21 cellular contexts compared by ENCODE assay signal in genomic region chr4:173535932-173536331, GRCh38. TPM values are rescaled to one million over a fixed set of nuclear protein-coding genes. Genes with fewer than 3 reads are reported as not detected.
DNase-seq lines count a peak whose midpoint lies in the region; ATAC-seq and TF ChIP-seq lines count a peak whose summit lies in the region.
"Had no signal": no experiment of that assay in that cellular context is flagged by ENCODE, and none has a peak within 500 bp of the region (broad histone marks: within the 10 kb centered on the region; RNA-seq: fewer than 3 reads in every experiment).

No MANE protein-coding gene starts in this region.

- no peak overlapping the region for H3K4me3 ChIP-seq in GM23248
- H3K4me3 ChIP-seq in ascending aorta: no peak overlapping the region
- H3K4me3 ChIP-seq in muscle layer of colon (ENCODE audit: low read depth in 1 of 2, low read length in 2 of 2): peak overlapping the region in 1 of 2 donors; percentile 33
- peak overlapping the region in 3 of 4 donors; percentile 1 to 58 (median 6) for H3K4me3 ChIP-seq in stomach

- no peaks in the 10 kb centered on the region for H3K9me3 ChIP-seq in GM23248 (ENCODE audit: low read depth)
- no peaks in the 10 kb centered on the region for H3K9me3 ChIP-seq in ascending aorta
- no peaks in the 10 kb centered on the region for H3K9me3 ChIP-seq in muscle layer of colon (ENCODE audit: low read length)
- H3K9me3 ChIP-seq in stomach: peaks cover 0 to 11% (median 0%) of the 10 kb centered on the region in 4 donors
- H3K9me3 ChIP-seq: Caco-2 had no signal

- WGBS in GM23248 (ENCODE audit: low coverage in 1 of 2, low lambda C conversion rate in 2 of 2, missing lambda C conversion rate in 2 of 2), 2 experiments: 70 to 82% methylated on average over 4 of the region's 4 CpGs
- 21 to 36% (median 28%) methylated on average over 4 of the region's 4 CpGs for WGBS in stomach, 5 donors

- H2AFZ ChIP-seq in GM23248: no peak overlapping the region

- in situ Hi-C loops in GM23248 (cut with MboI): no loop called here

- TF ChIP-seq POLR2A in stomach (IDR thresholded peaks at IDR 0.05): no peak

- no peaks in the 10 kb centered on the region for H3K36me3 ChIP-seq in GM23248 (ENCODE audit: low read depth)
- H3K36me3 ChIP-seq in ascending aorta: no peaks in the 10 kb centered on the region
- H3K36me3 ChIP-seq in muscle layer of colon (ENCODE audit: insufficient read depth, low read length): peaks cover 9% of the 10 kb centered on the region
- no peaks in the 10 kb centered on the region for H3K36me3 ChIP-seq in stomach

- ATAC-seq in GM18861 (IDR thresholded peaks at IDR 0.05; ENCODE audit: unreplicated experiment) (no peak), HG02588 (IDR thresholded peaks at IDR 0.05; ENCODE audit: unreplicated experiment) (no peak)
- ATAC-seq: Panc1 had no signal

- no peak for TF ChIP-seq EP300 in stomach (IDR thresholded peaks at IDR 0.05)

- H3K27ac ChIP-seq in GM23248: no peak overlapping the region
- peak overlapping the region; percentile 14 to 27 for H3K27ac ChIP-seq in ascending aorta
- peak overlapping the region; percentile 97 for H3K27ac ChIP-seq in muscle layer of colon (ENCODE audit: low read depth, low read length)
- peak overlapping the region in 2 of 5 donors; percentile 4 to 92 for H3K27ac ChIP-seq in stomach
- H3K27ac ChIP-seq: HL-60 had no signal

- H3F3A ChIP-seq in GM23248 (ENCODE audit: insufficient read depth): no peaks in the 10 kb centered on the region

- H3K9ac ChIP-seq in GM23248: no peak overlapping the region
- peak overlapping the region; percentile 26 for H3K9ac ChIP-seq in muscle layer of colon (ENCODE audit: low read length)

- H3K9me2 ChIP-seq in GM23248 (ENCODE audit: insufficient read depth): no peaks in the 10 kb centered on the region

- H3K27me3 ChIP-seq in GM23248 (replicated peaks; ENCODE audit: insufficient read depth) (no peaks in the 10 kb centered on the region), ascending aorta (no peaks in the 10 kb centered on the region), muscle layer of colon (ENCODE audit: control insufficient read depth in 1 of 2, insufficient read depth in 2 of 2, low read length in 2 of 2) (peaks cover 0 to 5% of the 10 kb centered on the region in 2 donors), stomach (peaks cover 0 to 100% (median 89%) of the 10 kb centered on the region in 3 donors)

- H3K4me1 ChIP-seq in GM23248 (ENCODE audit: insufficient read depth): peaks cover 26% of the 10 kb centered on the region
- peaks cover 0 to 6% of the 10 kb centered on the region in 2 donors for H3K4me1 ChIP-seq in ascending aorta
- peaks cover 58% of the 10 kb centered on the region for H3K4me1 ChIP-seq in muscle layer of colon (ENCODE audit: insufficient read depth, low read length)
- peaks cover 8 to 25% (median 18%) of the 10 kb centered on the region in 4 donors for H3K4me1 ChIP-seq in stomach
- H3K4me1 ChIP-seq: Caco-2 had no signal

- intact Hi-C loops in ascending aorta (cut with DNase I): loop anchor here (5.0 kb wide), 1 partner anchor 381 kb away; no protein-coding TSS in a partner anchor
- intact Hi-C loops in stomach (cut with DNase I; ENCODE audit: low total_unique reads): no loop called here

- peaks cover 78% of the 10 kb centered on the region for H3K79me2 ChIP-seq in GM23248 (ENCODE audit: insufficient read depth)

- no peaks in the 10 kb centered on the region for H4K20me1 ChIP-seq in GM23248 (ENCODE audit: insufficient read depth)

- no peak for TF ChIP-seq CTCF in ascending aorta (IDR thresholded peaks at IDR 0.05)
- TF ChIP-seq CTCF in stomach (IDR thresholded peaks at IDR 0.05): no peak

- H3K4me2 ChIP-seq in GM23248 (ENCODE audit: unreplicated experiment): no peak overlapping the region

- DNase-seq in GM23248 (peak; percentile 14), ascending aorta (ENCODE audit: low spot score in 2 of 2) (no peak), stomach (no peak), C1 segment of cervical spinal cord (lab: John Stamatoyannopoulos, UW) (no peak)
- DNase-seq: ACHN; AML-193; Caco-2; CD4-positive, CD25-positive, alpha-beta regulatory T cell; EL; HCEC 1CT; Kasumi-1; NCI-H1092 treated with DMSO at 0.1 percent for 48 hours; NCI-H1694; NCI-H510A treated with DMSO at 0.1 percent for 48 hours; SHP77 had no signal

RNA-seq across cellular contexts. Expression of gene HAND2, which starts 5.9 kb away (rescaled TPM):
- 11.2 and 13.4 TPM in 2 replicates for total RNA-seq in GM23248 (2014; rRNA removed; shearing (Covaris generic))
- polyA plus RNA-seq in GM23248 (2016; fragmentation: Nextera tagmentation; extraction: Ambion mirVana) (17.8 and 19.3 TPM in 2 replicates), stomach (10 to 100 TPM in 1 of 3 donors, 1 to 10 TPM in 2; 1.9 to 11.6 (median 4.0) TPM)
- total RNA-seq in ascending aorta (6.0 TPM), stomach (100 to 1,000 TPM in 1 of 5 donors, 10 to 100 TPM in 4; 16.3 to 234 (median 23.3) TPM)
- total RNA-seq: Caco-2; CD4-positive, CD25-positive, alpha-beta regulatory T cell had no signal
- polyA plus RNA-seq: CD4-positive, CD25-positive, alpha-beta regulatory T cell; IgD-negative memory B cell had no signal

Comparison
In these comparisons a context has a peak if more than half of its experiments do, and no peak if none do; other contexts are left out.
1. H3K4me3 ChIP-seq: peak in stomach (3 of 4); none in GM23248 (single experiment) and ascending aorta (0 of 2).